In genomic region chr2:47499093-47499492, GRCh38 we compare ENCODE assay signal across 24 cellular contexts.
"Had no signal": no experiment of that assay in that cellular context is flagged by ENCODE, and none has a peak within 500 bp of the region (broad histone marks: within the 10 kb centered on the region; RNA-seq: fewer than 3 reads in every experiment).

No MANE protein-coding gene starts in this region.

- H3K9ac ChIP-seq: neural progenitor cell had no signal

- H3K27ac ChIP-seq: dorsolateral prefrontal cortex, epithelial cell of prostate, gastrocnemius medialis, hepatocyte, neural progenitor cell, prostate gland, right atrium auricular region, stomach, thyroid gland had no signal

- H3K4me1 ChIP-seq: gastrocnemius medialis, neural progenitor cell, prostate gland, right atrium auricular region, stomach, thyroid gland had no signal

- H3K4me2 ChIP-seq: hepatocyte, neural progenitor cell, smooth muscle cell had no signal

- ATAC-seq: esophagus mucosa; gastrocnemius medialis; left lobe of liver; naive thymus-derived CD4-positive, alpha-beta T cell; sciatic nerve; stimulated activated effector memory CD8-positive, alpha-beta T cell treated with anti-CD3 and anti-CD28 coated beads, Interleukin-12 subunit alpha, Interleukin-12 subunit beta, amount 100 ng/mL, for 72 hours had no signal

- DNase-seq: dorsolateral prefrontal cortex; effector CD4-positive, alpha-beta T cell; foreskin fibroblast; gastrocnemius medialis; kidney; mesenchymal stem cell; midbrain; naive thymus-derived CD4-positive, alpha-beta T cell; stimulated activated CD4-positive, alpha-beta T cell treated with anti-CD3 and anti-CD28 coated beads, Interleukin-2, amount 100 ng/mL, for 24 hours; stimulated activated CD4-positive, alpha-beta T cell treated with anti-CD3 and anti-CD28 coated beads, Interleukin-4, amount 100 ng/mL, for 24 hours; stimulated activated naive CD4-positive, alpha-beta T cell treated with Interleukin-2 at 50 U/mL for 16 hours; stomach; thyroid gland had no signal

- H3K4me3 ChIP-seq: dorsolateral prefrontal cortex, gastrocnemius medialis, hepatocyte, lung, neural progenitor cell, prostate gland, right atrium auricular region, smooth muscle cell, stomach, thyroid gland had no signal

- H3K27me3 ChIP-seq: dorsolateral prefrontal cortex, gastrocnemius medialis, hepatocyte, neural progenitor cell, right atrium auricular region, stomach, thyroid gland had no signal

- H3K36me3 ChIP-seq: gastrocnemius medialis, neural progenitor cell, prostate gland, right atrium auricular region, thyroid gland had no signal

- H3K9me3 ChIP-seq: gastrocnemius medialis, prostate gland, right atrium auricular region, thyroid gland had no signal

- H3K79me2 ChIP-seq: hepatocyte had no signal

- H2AFZ ChIP-seq: hepatocyte, neural progenitor cell had no signal
